ENCODE assay signal across 21 cellular contexts in the genomic region with DNA sequence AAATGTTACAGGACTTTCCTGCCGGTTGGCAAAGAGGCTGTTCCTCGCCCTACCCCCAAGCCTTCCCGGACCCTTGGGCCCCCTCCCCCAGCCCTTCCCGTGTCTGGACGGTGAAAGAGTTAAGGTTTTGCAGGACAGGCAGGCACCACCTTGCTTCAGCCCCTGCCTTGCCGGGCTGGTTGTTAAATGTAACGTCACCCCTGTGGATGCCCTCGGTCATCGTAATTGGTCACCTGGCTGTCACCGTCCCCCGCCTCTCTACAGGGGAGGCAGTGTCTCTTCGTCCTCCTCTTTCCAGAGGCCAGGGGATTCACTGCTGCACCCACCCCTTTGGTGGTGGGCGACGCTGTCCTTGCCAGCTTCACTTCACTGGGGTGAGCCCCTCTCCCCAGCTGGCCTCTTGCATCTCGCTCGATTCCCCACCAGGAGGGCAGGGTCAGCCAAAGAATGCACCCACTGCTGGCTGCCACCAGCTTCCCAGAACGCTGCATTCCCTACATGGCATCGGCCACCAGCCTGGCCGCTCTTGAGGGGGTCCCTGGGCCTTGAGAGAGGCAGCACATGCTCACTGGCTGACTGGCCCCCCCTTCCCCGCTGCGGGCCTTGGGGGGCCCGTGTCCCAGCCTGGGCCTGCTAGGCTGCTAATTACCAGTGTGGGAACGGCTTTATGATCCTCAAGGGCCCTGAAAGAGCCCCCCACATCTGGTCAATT. TPM values are rescaled to one million over a fixed set of nuclear protein-coding genes. Genes with fewer than 3 reads are reported as not detected.
DNase-seq lines count a peak whose midpoint lies in the region; FAIRE-seq and TF ChIP-seq lines count a peak whose summit lies in the region.
"Had no signal": no experiment of that assay in that cellular context is flagged by ENCODE, and none has a peak within 500 bp of the region (broad histone marks: within the 10 kb centered on the region; RNA-seq: fewer than 3 reads in every experiment).

No MANE protein-coding gene starts in this region.

- TF ChIP-seq EP300 in H1 (IDR thresholded peaks at IDR 0.05; ENCODE audit: borderline replicate concordance in 1 of 2, low read depth in 2 of 2, low read length in 2 of 2) (no peak), sigmoid colon (IDR thresholded peaks at IDR 0.05) (no peak)

- H3K36me3 ChIP-seq in HUES48 (ENCODE audit: control insufficient read depth, insufficient read depth, low read length) (no peaks in the 10 kb centered on the region), H1 (ENCODE audit: control insufficient read depth in 2 of 4, insufficient read depth in 4 of 4, low read length in 3 of 4) (no peaks in the 10 kb centered on the region; a peak in 1 of 8 replicates), muscle layer of colon (ENCODE audit: insufficient read depth, low read length) (no peaks in the 10 kb centered on the region), sigmoid colon (no peaks in the 10 kb centered on the region), trophoblast cell (ENCODE audit: control insufficient read depth in 1 of 2, insufficient read depth in 2 of 2, low read length in 2 of 2) (peaks cover 2% of the 10 kb centered on the region in 2 experiments), smooth muscle cell (ENCODE audit: low read depth) (no peaks in the 10 kb centered on the region), brain microvascular endothelial cell (replicated peaks) (no peaks in the 10 kb centered on the region)
- H3K36me3 ChIP-seq: MG63 had no signal

- H3K9me3 ChIP-seq in HUES48 (ENCODE audit: control insufficient read depth, insufficient read depth, low read length) (no peaks in the 10 kb centered on the region), H1 (ENCODE audit: insufficient read depth in 2 of 2, low read depth in 1 of 2, low read length in 1 of 2) (peaks cover 0 to 6% of the 10 kb centered on the region in 2 experiments; a peak in 1 of 4 replicates), muscle layer of colon (ENCODE audit: low read length) (no peaks in the 10 kb centered on the region), sigmoid colon (no peaks in the 10 kb centered on the region), trophoblast cell (ENCODE audit: insufficient read depth, low read depth, low read length) (peaks cover 8% of the 10 kb centered on the region), smooth muscle cell (replicated peaks; ENCODE audit: low read depth) (no peaks in the 10 kb centered on the region)
- H3K9me3 ChIP-seq: MG63, SK-N-SH had no signal

- H3K4me2 ChIP-seq in H1 (ENCODE audit: insufficient read depth in 1 of 2, low read depth in 2 of 2, low read length in 2 of 2) = peak overlapping the region in 1 of 2 experiments; percentile 28; a peak in 1 of 4 replicates
- H3K4me2 ChIP-seq in trophoblast cell (ENCODE audit: low read length) = no peak overlapping the region
- H3K4me2 ChIP-seq in smooth muscle cell = no peak overlapping the region
- H3K4me2 ChIP-seq: SK-N-SH had no signal

- H3K4ac ChIP-seq in H1 (replicated peaks; ENCODE audit: insufficient read length, low read depth, low read length) (no peak overlapping the region), trophoblast cell (ENCODE audit: low read depth, low read length) (no peak overlapping the region)

- H3K27me3 ChIP-seq in HUES48 (ENCODE audit: control insufficient read depth, insufficient read depth, low read length) (peaks cover 3% of the 10 kb centered on the region; the same call in 1 of the 2 replicates), H1 (replicated peaks in 1 of 4; ENCODE audit: control insufficient read depth in 3 of 4, extremely low read depth in 1 of 4, insufficient read depth in 3 of 4, low read length in 3 of 4) (peaks cover 0 to 12% (median 11%) of the 10 kb centered on the region in 4 experiments; a peak in 4 of 7 replicates), muscle layer of colon (ENCODE audit: control insufficient read depth in 1 of 2, insufficient read depth in 2 of 2, low read length in 2 of 2) (no peaks in the 10 kb centered on the region), sigmoid colon (no peaks in the 10 kb centered on the region), trophoblast cell (ENCODE audit: insufficient read depth, low read length) (no peaks in the 10 kb centered on the region), smooth muscle cell (ENCODE audit: low read depth) (no peaks in the 10 kb centered on the region), brain microvascular endothelial cell (replicated peaks) (no peaks in the 10 kb centered on the region)
- H3K27me3 ChIP-seq: MG63 had no signal

- peaks cover 6 to 42% of the 10 kb centered on the region in 2 experiments; a peak in 3 of 4 replicates for H3K79me2 ChIP-seq in H1 (ENCODE audit: control insufficient read depth in 1 of 2, insufficient read depth in 2 of 2, low read length in 2 of 2)
- peaks cover 3% of the 10 kb centered on the region for H3K79me2 ChIP-seq in trophoblast cell (ENCODE audit: control insufficient read depth, insufficient read depth, low read length, poor library complexity)
- peaks cover 50% of the 10 kb centered on the region for H3K79me2 ChIP-seq in smooth muscle cell (ENCODE audit: low read depth)

- no peak for TF ChIP-seq CTCF in H1 (IDR thresholded peaks at IDR 0.05; ENCODE audit: control extremely low read depth in 1 of 3, insufficient read depth in 1 of 3, low read depth in 1 of 3, low read length in 3 of 3)
- TF ChIP-seq CTCF in sigmoid colon (IDR thresholded peaks at IDR 0.05) = no peak
- no peak for TF ChIP-seq CTCF in smooth muscle cell (IDR thresholded peaks at IDR 0.05; ENCODE audit: borderline replicate concordance, insufficient read depth, poor library complexity, severe bottlenecking)
- TF ChIP-seq CTCF in brain microvascular endothelial cell (IDR thresholded peaks at IDR 0.05; ENCODE audit: low read depth, low read length, missing control alignments) = no peak

- H2BK120ac ChIP-seq in H1 (replicated peaks; ENCODE audit: low read depth, low read length) = no peak overlapping the region
- H2BK120ac ChIP-seq in trophoblast cell (ENCODE audit: insufficient read depth, low read length, poor library complexity) = no peak overlapping the region

- no peak overlapping the region for H4K12ac ChIP-seq in trophoblast cell (ENCODE audit: low read depth, low read length)

- DNase-seq in H1 (ENCODE audit: low read depth in 1 of 2, low spot score in 2 of 2) (no peak), sigmoid colon (no peak), trophoblast cell (no peak), smooth muscle cell (lab: John Stamatoyannopoulos, UW; ENCODE audit: unreplicated experiment) (no peak), brain microvascular endothelial cell (no peak)
- DNase-seq: AML-193, DMS79 treated with DMSO at 0.1 percent for 48 hours, HFFc6, Kasumi-1, MG63, NCI-H1048, NCI-H1436, NCI-H2029 treated with DMSO at 0.1 percent for 48 hours, NCI-H446 treated with DMSO at 0.1 percent for 48 hours, NCI-H748 treated with DMSO at 0.1 percent for 48 hours, SHP77, SK-N-SH had no signal

- H2BK12ac ChIP-seq in H1 (ENCODE audit: low read depth, low read length) = peak overlapping the region; percentile 87; the same call in 1 of the 2 replicates
- no peak overlapping the region for H2BK12ac ChIP-seq in trophoblast cell (ENCODE audit: low read length)

- H2BK5ac ChIP-seq in H1 (ENCODE audit: low read depth, low read length) (peak overlapping the region; percentile 75; the same call in 1 of the 2 replicates), trophoblast cell (ENCODE audit: low read depth, low read length, poor library complexity) (no peak overlapping the region)

- H3K4me3 ChIP-seq in HUES48 (ENCODE audit: low read depth, low read length) = no peak overlapping the region
- H3K4me3 ChIP-seq in H1 (ENCODE audit: extremely low read depth in 1 of 4, insufficient read depth in 2 of 4, low read depth in 3 of 4, low read length in 4 of 4) = no peak overlapping the region
- H3K4me3 ChIP-seq in muscle layer of colon (ENCODE audit: low read depth in 1 of 2, low read length in 2 of 2) = no peak overlapping the region
- no peak overlapping the region for H3K4me3 ChIP-seq in sigmoid colon
- no peak overlapping the region for H3K4me3 ChIP-seq in trophoblast cell (ENCODE audit: low read depth, low read length)
- H3K4me3 ChIP-seq in smooth muscle cell = no peak overlapping the region
- H3K4me3 ChIP-seq in brain microvascular endothelial cell (ENCODE audit: low read depth, low read length) = no peak overlapping the region
- H3K4me3 ChIP-seq: MG63 had no signal

- H3K4me1 ChIP-seq in HUES48 (ENCODE audit: control insufficient read depth, insufficient read depth, low read length) (peaks cover 57% of the 10 kb centered on the region), H1 (replicated peaks in 1 of 4; ENCODE audit: control insufficient read depth in 3 of 4, insufficient read depth in 4 of 4, low read length in 3 of 4) (peaks cover 17 to 57% (median 49%) of the 10 kb centered on the region in 4 experiments), muscle layer of colon (ENCODE audit: insufficient read depth, low read length) (peaks cover 49% of the 10 kb centered on the region), sigmoid colon (peaks cover 0 to 80% (median 73%) of the 10 kb centered on the region in 4 donors), trophoblast cell (ENCODE audit: control insufficient read depth in 1 of 2, insufficient read depth in 2 of 2, low read length in 2 of 2) (peaks cover 7 to 10% of the 10 kb centered on the region in 2 experiments), smooth muscle cell (ENCODE audit: low read depth) (peaks cover 30% of the 10 kb centered on the region)

- H3K79me1 ChIP-seq in H1 (ENCODE audit: low read depth, low read length) = peaks cover 18% of the 10 kb centered on the region
- H3K79me1 ChIP-seq in trophoblast cell (ENCODE audit: low read length) = peaks cover 2% of the 10 kb centered on the region

- POLR2A ChIA-PET in H1 (lab: Charles Lee; ENCODE audit: partially characterized antibody) = interaction anchor here (1.2 to 5.2 kb wide), 4 partner anchors 9 to 31 kb away, joined by 3 to 28 read pairs (median 8); no protein-coding TSS in a partner anchor

- no peaks in the 10 kb centered on the region for H3F3A ChIP-seq in smooth muscle cell (ENCODE audit: low read depth)

- 54% methylated on average over 23 of the region's 23 CpGs; no CpG with 5 or more reads in 1 of the 2 experiments for WGBS in H1 (ENCODE audit: extremely low coverage in 1 of 2, insufficient coverage in 1 of 2, insufficient read length in 1 of 2, insufficient replicate concordance in 2 of 2, low coverage in 1 of 2, low lambda C conversion rate in 2 of 2, missing lambda C conversion rate in 1 of 2), 2 experiments
- WGBS in sigmoid colon, 2 donors = 91% methylated on average over 23 of the region's 23 CpGs
- no CpG with 5 or more reads among the region's 23 CpGs for WGBS in trophoblast cell (ENCODE audit: extremely low coverage, insufficient coverage, insufficient read length)
- 84% methylated on average over 22 of the region's 23 CpGs for WGBS in smooth muscle cell (ENCODE audit: low lambda C conversion rate)

- no peak overlapping the region for H4K5ac ChIP-seq in H1 (ENCODE audit: insufficient read length, low read depth, low read length)

- H2AK5ac ChIP-seq in H1 (ENCODE audit: low read depth, low read length) (peak overlapping the region; percentile 30; the same call in 1 of the 2 replicates), trophoblast cell (ENCODE audit: low read length) (no peak overlapping the region)

- peak overlapping the region; percentile 72; the same call in 1 of the 2 replicates for H2BK15ac ChIP-seq in H1 (ENCODE audit: low read length)

- in situ Hi-C loops in brain microvascular endothelial cell (cut with HindIII; ENCODE audit: low pct_ligation_motif_present, low sequenced_read_pairs) = no loop called here

- no peak for FAIRE-seq in H1 (lab: Jason Lieb, UNC)
- FAIRE-seq: RCC 7860 had no signal

- H3K9ac ChIP-seq in HUES48 (ENCODE audit: low read depth, low read length) = no peak overlapping the region
- no peak overlapping the region for H3K9ac ChIP-seq in H1 (replicated peaks in 1 of 4; ENCODE audit: extremely low read depth in 1 of 4, low read depth in 3 of 4, low read length in 3 of 4)
- H3K9ac ChIP-seq in muscle layer of colon (ENCODE audit: low read length) = peak overlapping the region; percentile 13
- H3K9ac ChIP-seq in trophoblast cell (ENCODE audit: low read length) = no peak overlapping the region
- no peak overlapping the region for H3K9ac ChIP-seq in smooth muscle cell (ENCODE audit: low read depth)
- H3K9ac ChIP-seq: SK-N-SH had no signal

- H3K18ac ChIP-seq in H1 (ENCODE audit: extremely low read depth, low read length) (peak overlapping the region; percentile 90), trophoblast cell (ENCODE audit: low read length) (no peak overlapping the region)

- no peak overlapping the region for H3K23ac ChIP-seq in H1 (ENCODE audit: insufficient read length)
- no peak overlapping the region for H3K23ac ChIP-seq in trophoblast cell (ENCODE audit: low read length)

- peaks cover 11% of the 10 kb centered on the region for H3K23me2 ChIP-seq in H1 (ENCODE audit: low read depth, low read length)

- H4K20me1 ChIP-seq in H1 (replicated peaks in 1 of 2; ENCODE audit: control insufficient read depth in 1 of 2, insufficient read depth in 2 of 2, low read length in 2 of 2) (peaks cover 3 to 12% of the 10 kb centered on the region in 2 experiments), smooth muscle cell (ENCODE audit: low read depth) (peaks cover 82% of the 10 kb centered on the region)

- no peak for TF ChIP-seq RAD21 in H1 (IDR thresholded peaks at IDR 0.05 in 1 of 2, conservative IDR thresholded peaks at IDR 0.05 in 1 of 2; ENCODE audit: low read depth in 2 of 2, low read length in 2 of 2)

- H3K14ac ChIP-seq in H1 (ENCODE audit: insufficient read length) (no peak overlapping the region), trophoblast cell (ENCODE audit: low read length) (no peak overlapping the region)

- TF ChIP-seq POLR2A in H1 (IDR thresholded peaks at IDR 0.05; ENCODE audit: control extremely low read depth in 1 of 2, low read depth in 2 of 2, low read length in 2 of 2) (no peak), sigmoid colon (IDR thresholded peaks at IDR 0.05) (no peak)

- H4K8ac ChIP-seq in H1 (ENCODE audit: extremely low read depth, insufficient read depth, low read length) = no peak overlapping the region
- no peak overlapping the region for H4K8ac ChIP-seq in trophoblast cell (ENCODE audit: low read depth, low read length)

- H2BK20ac ChIP-seq in H1 (ENCODE audit: low read length) = peak overlapping the region; percentile 86; the same call in 1 of the 2 replicates

- H2AFZ ChIP-seq in H1 (ENCODE audit: low read length) (no peak overlapping the region), trophoblast cell (ENCODE audit: insufficient read depth, low read length, poor library complexity) (no peak overlapping the region), smooth muscle cell (ENCODE audit: low read depth) (no peak overlapping the region)

- H4K91ac ChIP-seq in H1 (replicated peaks; ENCODE audit: insufficient read length, low read length) (peak overlapping the region; percentile 25), trophoblast cell (ENCODE audit: low read depth, low read length) (no peak overlapping the region)

- no peak overlapping the region for H3K56ac ChIP-seq in H1 (replicated peaks; ENCODE audit: insufficient read length, low read depth, low read length)

- CTCF ChIA-PET in H1 (lab: Charles Lee; ENCODE audit: partially characterized antibody) = interaction anchor here (0.9 to 15.6 kb wide), 5 partner anchors 19 to 60 kb away, joined by 3 to 173 read pairs (median 4); no protein-coding TSS in a partner anchor

- intact Hi-C loops in sigmoid colon (cut with DNase I) = no loop called here

- H3K27ac ChIP-seq in HUES48 (ENCODE audit: low read depth, low read length) (peak overlapping the region; percentile 7), H1 (ENCODE audit: low read depth, low read length) (no peak overlapping the region), muscle layer of colon (ENCODE audit: low read depth, low read length) (peak overlapping the region; percentile 32), sigmoid colon (peak overlapping the region in 3 of 4 donors; percentile 55 to 61 (median 60)), trophoblast cell (ENCODE audit: low read depth, low read length) (no peak overlapping the region), smooth muscle cell (ENCODE audit: low read depth) (no peak overlapping the region), brain microvascular endothelial cell (no peak overlapping the region)
- H3K27ac ChIP-seq: HL-60 had no signal

RNA-seq across cellular contexts. Expression of a gene that starts 25.2 kb away (rescaled TPM):
- 65.6 and 66.2 TPM in 2 replicates for total RNA-seq in H1 (2021; fragmentation: NEBNext Ultra II Directional; extraction: Animal tissue kit (Norgen Biotek cat#: 25700))
- polyA plus RNA-seq in H1 (2011; rRNA removed) (26.0 and 40.0 TPM in 2 replicates), sigmoid colon (10 to 100 TPM; 12.0 to 49.5 (median 19.4) TPM), smooth muscle cell (13.6 and 17.1 TPM in 2 replicates)
- 26.5 TPM for polyA plus RNA-seq in H1 (2011; cell fraction: cytosol; rRNA removed)
- polyA plus RNA-seq in H1 (2011; cell fraction: nucleus; rRNA removed) = 123 TPM
- polyA plus RNA-seq in H1 (2012, experiment 1 of 2) = 42.4 to 51.0 TPM (median 44.8 TPM) in 4 replicates
- polyA plus RNA-seq in H1 (2012, experiment 2 of 2) = 18.4 TPM
- polyA plus RNA-seq in H1 (2013, experiment 1 of 2) = 30.0 TPM
- 30.1 TPM for polyA plus RNA-seq in H1 (2013, experiment 2 of 2)
- 35.8 and 37.6 TPM in 2 replicates for polyA minus RNA-seq in H1 (2011; rRNA and poly(A)+ RNA removed)
- polyA minus RNA-seq in H1 (2011; cell fraction: cytosol; rRNA and poly(A)+ RNA removed) = 76.6 TPM
- 93.7 TPM for polyA minus RNA-seq in H1 (2011; cell fraction: nucleus; rRNA and poly(A)+ RNA removed)
- total RNA-seq in sigmoid colon (10 to 100 TPM; 30.8 to 76.7 (median 47.3) TPM), smooth muscle cell (21.4 and 27.7 TPM in 2 replicates)
- polyA plus RNA-seq in trophoblast cell (2013) = 175 and 188 TPM in 2 replicates

Comparison
In these comparisons a context has a peak if more than half of its experiments do, and no peak if none do; other contexts are left out.
1. H3K27ac ChIP-seq: peak in HUES48 (single experiment), muscle layer of colon (single experiment) and sigmoid colon (3 of 4); none in H1 (single experiment), trophoblast cell (single experiment), smooth muscle cell (single experiment) and brain microvascular endothelial cell (single experiment).